Comparison of ENCODE assay signal across 17 cellular contexts in genomic region chr17:35981908-35982330, GRCh38. TPM values are rescaled to one million over a fixed set of nuclear protein-coding genes. Genes with fewer than 3 reads are reported as not detected.
DNase-seq lines count a peak whose midpoint lies in the region; ATAC-seq and TF ChIP-seq lines count a peak whose summit lies in the region.
"Had no signal": no experiment of that assay in that cellular context is flagged by ENCODE, and none has a peak within 500 bp of the region (broad histone marks: within the 10 kb centered on the region; RNA-seq: fewer than 3 reads in every experiment).

No MANE protein-coding gene starts in this region.

- TF ChIP-seq CTCF in GM10248 (IDR thresholded peaks at IDR 0.05; ENCODE audit: control extremely low read depth, extremely low read depth, low read depth, missing control alignments) (peak; percentile 35), activated B cell treated with CpG ODN at 0.5 μM for 24 hours (IDR thresholded peaks at IDR 0.05) (no peak), neural progenitor cell (IDR thresholded peaks at IDR 0.05) (peak; percentile 41), gastroesophageal sphincter (IDR thresholded peaks at IDR 0.05) (no peak)

- no peaks in the 10 kb centered on the region for H3K79me2 ChIP-seq in neural progenitor cell (ENCODE audit: low read depth)

- no peak overlapping the region for H3K4me2 ChIP-seq in neural progenitor cell

- H3K4me1 ChIP-seq in neural progenitor cell (no peaks in the 10 kb centered on the region), gastroesophageal sphincter (no peaks in the 10 kb centered on the region)

- no peak for TF ChIP-seq POLR2A in gastroesophageal sphincter (IDR thresholded peaks at IDR 0.05)

- H3F3A ChIP-seq in neural progenitor cell (ENCODE audit: low read depth) = no peaks in the 10 kb centered on the region

- H3K27ac Mint-ChIP-seq in activated B cell treated with CpG ODN at 0.5 μM for 24 hours = no peak overlapping the region
- no peak overlapping the region for H3K27ac Mint-ChIP-seq in neural progenitor cell
- H3K27ac Mint-ChIP-seq: activated naive CD8-positive, alpha-beta T cell treated with anti-CD3 and anti-CD28 coated beads, Interleukin-2, amount 10 ng/mL, durations not matched to agents 7 days and 5 days; IgD-negative memory B cell; naive thymus-derived CD4-positive, alpha-beta T cell had no signal

- H3K4me3 Mint-ChIP-seq in activated B cell treated with CpG ODN at 0.5 μM for 24 hours (no peak overlapping the region), neural progenitor cell (no peak overlapping the region)
- H3K4me3 Mint-ChIP-seq: activated naive CD8-positive, alpha-beta T cell treated with anti-CD3 and anti-CD28 coated beads, Interleukin-2, amount 10 ng/mL, durations not matched to agents 7 days and 5 days; IgD-negative memory B cell; naive thymus-derived CD4-positive, alpha-beta T cell had no signal

- CTCF ChIA-PET in GM10248 (lab: Yijun Ruan, JAX) (interaction anchor here (0.7 to 19.4 kb wide), 20 partner anchors 9 to 167 kb away, joined by 3 to 420 read pairs (median 4); no protein-coding TSS in a partner anchor), activated B cell treated with CpG ODN at 0.5 μM for 24 hours (lab: Charles Lee) (interaction anchor here (0.7 to 19.6 kb wide), 10 partner anchors 8 to 501 kb away, joined by 3 to 481 read pairs (median 6); no protein-coding TSS in a partner anchor)

- TF ChIP-seq EP300 in gastroesophageal sphincter (IDR thresholded peaks at IDR 0.05) = no peak

- 65 to 80% methylated on average over 1 to 2 of the region's 4 CpGs for WGBS in gastroesophageal sphincter (ENCODE audit: low coverage in 1 of 2), 2 donors

- H3K9me3 ChIP-seq in neural progenitor cell (ENCODE audit: low read depth) (no peaks in the 10 kb centered on the region), gastroesophageal sphincter (no peaks in the 10 kb centered on the region)

- H3K9me3 Mint-ChIP-seq in activated B cell treated with CpG ODN at 0.5 μM for 24 hours = no peaks in the 10 kb centered on the region
- peaks cover 2% of the 10 kb centered on the region for H3K9me3 Mint-ChIP-seq in neural progenitor cell
- H3K9me3 Mint-ChIP-seq: activated naive CD8-positive, alpha-beta T cell treated with anti-CD3 and anti-CD28 coated beads, Interleukin-2, amount 10 ng/mL, durations not matched to agents 7 days and 5 days; IgD-negative memory B cell; naive thymus-derived CD4-positive, alpha-beta T cell had no signal

- ATAC-seq in activated B cell treated with CpG ODN at 0.5 μM for 24 hours (ENCODE audit: low read depth) = peak; percentile 54
- ATAC-seq in gastroesophageal sphincter = no peak
- ATAC-seq: left cardiac atrium; naive thymus-derived CD4-positive, alpha-beta T cell had no signal

- no peak overlapping the region for H3K27ac ChIP-seq in neural progenitor cell
- no peak overlapping the region for H3K27ac ChIP-seq in gastroesophageal sphincter

- H3K36me3 ChIP-seq in neural progenitor cell (no peaks in the 10 kb centered on the region), gastroesophageal sphincter (no peaks in the 10 kb centered on the region)

- POLR2A ChIA-PET in GM10248 (lab: Yijun Ruan, JAX) = interaction anchor here (0.7 kb wide), 1 partner anchor 23 kb away, joined by 5 read pairs; no protein-coding TSS in a partner anchor
- POLR2A ChIA-PET in activated B cell treated with CpG ODN at 0.5 μM for 24 hours (lab: Charles Lee) = no interaction called here

- H3K9ac ChIP-seq in neural progenitor cell = no peak overlapping the region

- H3K4me1 Mint-ChIP-seq in activated B cell treated with CpG ODN at 0.5 μM for 24 hours (peaks cover 12% of the 10 kb centered on the region), neural progenitor cell (no peaks in the 10 kb centered on the region)
- H3K4me1 Mint-ChIP-seq: activated naive CD8-positive, alpha-beta T cell treated with anti-CD3 and anti-CD28 coated beads, Interleukin-2, amount 10 ng/mL, durations not matched to agents 7 days and 5 days; naive thymus-derived CD4-positive, alpha-beta T cell had no signal

- no peak overlapping the region for H2AFZ ChIP-seq in neural progenitor cell (replicated peaks)

- no peaks in the 10 kb centered on the region for H4K20me1 ChIP-seq in neural progenitor cell (ENCODE audit: low read depth)

- intact Hi-C loops in activated B cell treated with CpG ODN at 0.5 μM for 24 hours (cut with micrococcal nuclease) = loop anchor here (1.0 kb wide), 1 partner anchor 167 kb away; no protein-coding TSS in a partner anchor

- no peak overlapping the region for H3K4me3 ChIP-seq in neural progenitor cell
- H3K4me3 ChIP-seq in gastroesophageal sphincter = no peak overlapping the region

- no peak for DNase-seq in GM10248 (ENCODE audit: extremely low spot score)
- DNase-seq in HT-29 (ENCODE audit: low spot score) = peak; percentile 58
- DNase-seq in activated B cell treated with CpG ODN at 0.5 μM for 24 hours = no peak
- peak; percentile 27 for DNase-seq in neural progenitor cell (ENCODE audit: low spot score)
- no peak for DNase-seq in epidermal melanocyte (ENCODE audit: insufficient read length, low spot score)
- no peak for DNase-seq in kidney tubule cell (ENCODE audit: low spot score)
- DNase-seq: activated naive CD8-positive, alpha-beta T cell treated with anti-CD3 and anti-CD28 coated beads, Interleukin-2, amount 10 ng/mL, durations not matched to agents 7 days and 5 days; central memory CD4-positive, alpha-beta T cell; glutamatergic neuron; left cardiac atrium; naive thymus-derived CD4-positive, alpha-beta T cell; NCI-H1930; NCI-H524 treated with DMSO at 0.1 percent for 48 hours; SHP77 treated with DMSO at 0.1 percent for 48 hours; substantia nigra had no signal

- H3K36me3 Mint-ChIP-seq in activated B cell treated with CpG ODN at 0.5 μM for 24 hours (ENCODE audit: low read depth) = no peaks in the 10 kb centered on the region
- no peaks in the 10 kb centered on the region for H3K36me3 Mint-ChIP-seq in neural progenitor cell
- H3K36me3 Mint-ChIP-seq: activated naive CD8-positive, alpha-beta T cell treated with anti-CD3 and anti-CD28 coated beads, Interleukin-2, amount 10 ng/mL, durations not matched to agents 7 days and 5 days; IgD-negative memory B cell; naive thymus-derived CD4-positive, alpha-beta T cell had no signal

- H3K27me3 Mint-ChIP-seq in activated B cell treated with CpG ODN at 0.5 μM for 24 hours (peaks cover 11% of the 10 kb centered on the region), neural progenitor cell (ENCODE audit: insufficient read depth, low read depth) (no peaks in the 10 kb centered on the region)

- no peaks in the 10 kb centered on the region for H3K27me3 ChIP-seq in neural progenitor cell
- H3K27me3 ChIP-seq in gastroesophageal sphincter = peaks cover 18% of the 10 kb centered on the region

RNA-seq across cellular contexts. Expression of gene CCL16, which starts 0.6 kb away (rescaled TPM):
- total RNA-seq in HT-29 (2014; rRNA removed; shearing (Covaris generic)) = not detected in 2 replicates
- total RNA-seq in activated B cell treated with CpG ODN at 0.5 μM for 24 hours (not detected in 2 replicates), neural progenitor cell (ENCODE audit: low replicate concordance) (not detected in 2 replicates), gastroesophageal sphincter (not detected)
- total RNA-seq: activated naive CD8-positive, alpha-beta T cell treated with anti-CD3 and anti-CD28 coated beads, Interleukin-2, amount 10 ng/mL, durations not matched to agents 7 days and 5 days; naive thymus-derived CD4-positive, alpha-beta T cell had no signal

RNA-seq across cellular contexts. Expression of gene CCL14, which starts 4.6 kb away (rescaled TPM):
- 0.15 and 0.37 TPM in 2 replicates for total RNA-seq in HT-29 (2014; rRNA removed; shearing (Covaris generic))
- total RNA-seq in activated B cell treated with CpG ODN at 0.5 μM for 24 hours = not detected in 2 replicates
- not detected in 2 replicates for total RNA-seq in neural progenitor cell (ENCODE audit: low replicate concordance)
- total RNA-seq in gastroesophageal sphincter = 10 to 100 TPM in 3 of 4 donors, 1 to 10 TPM in 1; 6.5 to 57.5 (median 38.0) TPM
- total RNA-seq: activated naive CD8-positive, alpha-beta T cell treated with anti-CD3 and anti-CD28 coated beads, Interleukin-2, amount 10 ng/mL, durations not matched to agents 7 days and 5 days; naive thymus-derived CD4-positive, alpha-beta T cell had no signal

RNA-seq across cellular contexts. Expression of gene CCL15, which starts 19.4 kb away (rescaled TPM):
- 6.1 and 8.4 TPM in 2 replicates for total RNA-seq in HT-29 (2014; rRNA removed; shearing (Covaris generic))
- total RNA-seq in activated B cell treated with CpG ODN at 0.5 μM for 24 hours (not detected in 2 replicates), neural progenitor cell (ENCODE audit: low replicate concordance) (not detected in 2 replicates), gastroesophageal sphincter (not detected)
- total RNA-seq: activated naive CD8-positive, alpha-beta T cell treated with anti-CD3 and anti-CD28 coated beads, Interleukin-2, amount 10 ng/mL, durations not matched to agents 7 days and 5 days; left cardiac atrium; naive thymus-derived CD4-positive, alpha-beta T cell had no signal

RNA-seq across cellular contexts. Expression of gene CCL23, which starts 35.9 kb away (rescaled TPM):
- not detected in 2 replicates for total RNA-seq in HT-29 (2014; rRNA removed; shearing (Covaris generic))
- total RNA-seq in activated B cell treated with CpG ODN at 0.5 μM for 24 hours (not detected in 2 replicates), neural progenitor cell (ENCODE audit: low replicate concordance) (not detected in 2 replicates), gastroesophageal sphincter (10 to 100 TPM in 1 of 4 donors, 1 to 10 TPM in 2, not detected in 1; 1.2 to 12.9 (median 7.3) TPM)
- total RNA-seq: activated naive CD8-positive, alpha-beta T cell treated with anti-CD3 and anti-CD28 coated beads, Interleukin-2, amount 10 ng/mL, durations not matched to agents 7 days and 5 days; naive thymus-derived CD4-positive, alpha-beta T cell had no signal

RNA-seq across cellular contexts. Expression of gene LYZL6, which starts 38.4 kb away (rescaled TPM):
- not detected in 2 replicates for total RNA-seq in HT-29 (2014; rRNA removed; shearing (Covaris generic))
- total RNA-seq in activated B cell treated with CpG ODN at 0.5 μM for 24 hours = not detected in 2 replicates
- total RNA-seq in neural progenitor cell (ENCODE audit: low replicate concordance) = not detected in 2 replicates
- not detected for total RNA-seq in gastroesophageal sphincter
- total RNA-seq: activated naive CD8-positive, alpha-beta T cell treated with anti-CD3 and anti-CD28 coated beads, Interleukin-2, amount 10 ng/mL, durations not matched to agents 7 days and 5 days; left cardiac atrium; naive thymus-derived CD4-positive, alpha-beta T cell had no signal

Comparison
In these comparisons a context has a peak if more than half of its experiments do, and no peak if none do; other contexts are left out.
1. DNase-seq: peak in HT-29 (single experiment) and neural progenitor cell (single experiment); none in GM10248 (single experiment), activated B cell treated with CpG ODN at 0.5 μM for 24 hours (single experiment), epidermal melanocyte (single experiment) and kidney tubule cell (single experiment).
2. CTCF ChIP-seq: peak in GM10248 (single experiment) and neural progenitor cell (single experiment); none in activated B cell treated with CpG ODN at 0.5 μM for 24 hours (single experiment) and gastroesophageal sphincter (0 of 4).